In the genomic region with DNA sequence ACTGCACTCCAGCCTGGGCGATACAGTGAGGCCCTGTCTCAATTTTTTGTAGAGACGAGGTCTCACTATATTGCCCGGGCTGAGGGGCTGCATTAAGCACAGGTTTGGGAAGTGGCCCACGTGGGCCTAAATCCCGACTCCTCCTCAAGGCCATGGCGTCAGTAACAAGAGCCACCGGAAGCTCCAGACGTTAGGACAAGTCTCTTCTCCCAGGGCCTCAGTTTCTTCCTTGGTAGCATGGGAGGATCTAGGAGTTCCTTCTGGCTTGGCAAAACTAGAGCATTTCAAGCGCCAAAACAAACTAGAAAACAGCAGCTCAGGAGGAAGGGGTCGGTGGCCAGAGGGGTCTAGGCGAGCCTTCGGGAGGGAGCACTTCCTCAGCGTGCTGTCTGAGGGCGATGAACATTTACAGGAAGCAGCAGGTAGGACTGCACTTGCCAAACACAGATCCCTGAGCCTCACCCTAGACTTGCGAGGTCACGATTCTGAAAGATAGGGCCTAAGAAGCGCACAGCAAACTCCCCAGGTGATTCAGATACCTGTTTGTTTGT, we compare ENCODE assay signal across 7 cellular contexts. TPM values are rescaled to one million over a fixed set of nuclear protein-coding genes. Genes with fewer than 3 reads are reported as not detected.
DNase-seq lines count a peak whose midpoint lies in the region; ATAC-seq and TF ChIP-seq lines count a peak whose summit lies in the region.

No MANE protein-coding gene starts in this region.

- H3K4me1 ChIP-seq in esophagus muscularis mucosa (peaks cover 12 to 34% (median 27%) of the 10 kb centered on the region in 4 donors), parathyroid adenoma (peaks cover 2% of the 10 kb centered on the region)

- TF ChIP-seq CTCF in GM13976 (IDR thresholded peaks at IDR 0.05; ENCODE audit: borderline replicate concordance, control extremely low read depth, extremely low read depth, insufficient read depth, missing control alignments): no peak
- TF ChIP-seq CTCF in esophagus muscularis mucosa (IDR thresholded peaks at IDR 0.05): no peak
- no peak for TF ChIP-seq CTCF in parathyroid adenoma (IDR thresholded peaks at IDR 0.05)

- TF ChIP-seq POLR2A in esophagus muscularis mucosa (IDR thresholded peaks at IDR 0.05; ENCODE audit: low read depth): no peak

- in situ Hi-C loops in GM13976 (cut with MboI; ENCODE audit: low sequenced_read_pairs, unreplicated experiment) (loop anchor here (10.0 kb wide), 1 partner anchor 112 kb away; the partner anchor contains the start of gene MAP2K1), SK-MEL-5 (cut with HindIII; ENCODE audit: low pct_unique_long_range_greater_than_20kb, low sequenced_read_pairs) (loop anchor here (25.0 kb wide), 1 partner anchor 185 kb away; no protein-coding TSS in a partner anchor)

- intact Hi-C loops in esophagus muscularis mucosa (cut with DNase I): loop anchor here (2.0 to 10.0 kb wide), 2 partner anchors 112 to 142 kb away; partner anchors contain the start of gene TIPIN

- peak overlapping the region; percentile 93 for H2AFZ ChIP-seq in parathyroid adenoma

- H3K27ac ChIP-seq in esophagus muscularis mucosa (replicated peaks in 1 of 4) (peak overlapping the region; percentile 83 to 92 (median 87)), parathyroid adenoma (peak overlapping the region; percentile 86)

- WGBS in esophagus muscularis mucosa: 17% methylated on average over 13 of the region's 17 CpGs

- peak overlapping the region; percentile 28 for H3K9ac ChIP-seq in parathyroid adenoma

- peak overlapping the region; percentile 92 for H3K4me2 ChIP-seq in parathyroid adenoma (ENCODE audit: low read length)

- H3K4me3 ChIP-seq in esophagus muscularis mucosa (peak overlapping the region; percentile 62 to 93 (median 88)), parathyroid adenoma (ENCODE audit: low read depth, low read length) (peak overlapping the region; percentile 90)

- no peak for TF ChIP-seq EP300 in esophagus muscularis mucosa (IDR thresholded peaks at IDR 0.05)

- H3K9me3 ChIP-seq in esophagus muscularis mucosa: no peaks in the 10 kb centered on the region
- no peaks in the 10 kb centered on the region for H3K9me3 ChIP-seq in parathyroid adenoma (ENCODE audit: control insufficient read depth, low read length)

- H3K27me3 ChIP-seq in esophagus muscularis mucosa (no peaks in the 10 kb centered on the region), parathyroid adenoma (ENCODE audit: control insufficient read depth, insufficient read depth, low read length) (no peaks in the 10 kb centered on the region)

- peak; percentile 7 for ATAC-seq in HG02610 (IDR thresholded peaks at IDR 0.05; ENCODE audit: unreplicated experiment)

- DNase-seq in GM13976 (ENCODE audit: low spot score): peak; percentile 34
- peak; percentile 32 for DNase-seq in SK-MEL-5 (ENCODE audit: low read depth, low spot score)
- no peak for DNase-seq in esophagus muscularis mucosa (ENCODE audit: extremely low spot score)
- DNase-seq in NCI-H1436 treated with DMSO at 0.1 percent for 48 hours (lab: John Stamatoyannopoulos, UW): no peak
- DNase-seq in HPDE6-E6E7 (ENCODE audit: extremely low spot score): no peak

- peaks cover 2% of the 10 kb centered on the region for H3K79me2 ChIP-seq in parathyroid adenoma

- H3K36me3 ChIP-seq in esophagus muscularis mucosa (peaks cover 55 to 80% (median 74%) of the 10 kb centered on the region in 4 donors), parathyroid adenoma (ENCODE audit: control insufficient read depth, insufficient read depth, low read length) (no peaks in the 10 kb centered on the region)

RNA-seq across cellular contexts. Expression of gene SNAPC5, which starts 0.5 kb away (rescaled TPM):
- total RNA-seq in SK-MEL-5 (2014; rRNA removed; shearing (Covaris generic)): 60.5 and 60.7 TPM in 2 replicates
- polyA plus RNA-seq in SK-MEL-5 (2015; cell fraction: cytosol; rRNA removed): 42.4 and 51.0 TPM in 2 replicates
- polyA plus RNA-seq in SK-MEL-5 (2015; cell fraction: nucleus; rRNA removed): 18.9 and 30.5 TPM in 2 replicates
- 10 to 100 TPM; 23.3 to 44.9 (median 34.7) TPM for total RNA-seq in esophagus muscularis mucosa

RNA-seq across cellular contexts. Expression of gene RPL4, which starts 7.6 kb away (rescaled TPM):
- 7,059 and 7,927 TPM in 2 replicates for total RNA-seq in SK-MEL-5 (2014; rRNA removed; shearing (Covaris generic))
- 4,577 and 4,803 TPM in 2 replicates for polyA plus RNA-seq in SK-MEL-5 (2015; cell fraction: cytosol; rRNA removed)
- 1,551 and 1,787 TPM in 2 replicates for polyA plus RNA-seq in SK-MEL-5 (2015; cell fraction: nucleus; rRNA removed)
- total RNA-seq in esophagus muscularis mucosa: 1,000 to 10,000 TPM; 2,782 to 4,577 (median 3,551) TPM

RNA-seq across cellular contexts. Expression of gene ZWILCH, which starts 8.1 kb away (rescaled TPM):
- 18.7 and 25.5 TPM in 2 replicates for total RNA-seq in SK-MEL-5 (2014; rRNA removed; shearing (Covaris generic))
- 17.3 and 18.0 TPM in 2 replicates for polyA plus RNA-seq in SK-MEL-5 (2015; cell fraction: cytosol; rRNA removed)
- polyA plus RNA-seq in SK-MEL-5 (2015; cell fraction: nucleus; rRNA removed): 38.8 and 54.2 TPM in 2 replicates
- total RNA-seq in esophagus muscularis mucosa: 1 to 10 TPM; 2.1 to 3.3 (median 2.4) TPM

Comparison
In these comparisons a context has a peak if more than half of its experiments do, and no peak if none do; other contexts are left out.
1. DNase-seq: peak in GM13976 (single experiment) and SK-MEL-5 (single experiment); none in esophagus muscularis mucosa (single experiment), NCI-H1436 treated with DMSO at 0.1 percent for 48 hours (single experiment) and HPDE6-E6E7 (single experiment).